ENCODE assay signal across 1 cellular context in the genomic region with DNA sequence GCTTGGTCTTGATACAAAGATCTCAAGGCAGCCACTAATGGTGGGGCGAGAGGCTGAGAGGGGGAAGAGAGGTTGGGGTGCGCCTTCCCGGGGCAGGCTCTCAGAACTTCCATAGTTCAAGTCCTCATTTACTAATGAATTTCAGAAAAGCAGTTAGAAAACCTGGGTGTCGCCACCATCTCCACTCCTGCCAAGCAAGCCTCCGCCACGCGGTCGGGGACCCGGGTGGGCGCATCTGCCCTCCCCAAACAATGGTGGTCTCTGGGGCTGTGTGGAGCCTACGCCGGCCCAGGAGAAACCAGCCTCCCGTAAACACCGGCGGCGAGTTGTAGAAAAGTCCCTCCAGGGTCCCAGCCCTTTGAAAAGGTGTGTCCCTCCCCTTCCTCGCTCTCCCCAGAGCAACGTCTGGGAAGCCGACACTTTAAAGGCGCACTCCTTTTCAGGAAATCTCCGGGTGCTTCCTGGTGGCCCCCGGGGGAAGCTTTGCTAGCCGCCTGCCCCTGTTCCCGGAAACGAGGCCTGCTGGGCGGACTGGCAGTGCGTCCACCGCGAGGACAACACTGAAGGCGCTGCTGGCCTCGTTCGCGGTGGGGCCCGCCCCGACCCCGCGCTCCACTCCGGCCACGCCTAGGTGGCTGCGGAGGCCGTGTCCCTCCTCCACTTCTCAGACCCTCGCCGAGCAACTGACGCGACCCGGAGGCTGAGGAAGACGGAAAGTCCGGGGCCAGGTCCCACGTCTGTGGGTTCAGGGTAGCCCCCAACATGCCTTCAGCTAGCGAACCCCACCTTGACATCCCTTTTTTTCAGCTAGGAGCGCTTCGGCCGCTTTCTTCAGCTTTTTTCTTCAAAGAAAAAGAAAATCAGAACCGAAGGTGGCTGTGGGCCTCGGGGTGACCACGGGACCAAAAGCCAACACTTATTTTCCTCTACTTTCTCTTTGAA.
TF ChIP-seq lines count a peak whose summit lies in the region.

No MANE protein-coding gene starts in this region.

TF ChIP-seq in GM23338, 12 proteins besides CTCF, POLR2A, EP300 and RAD21 (continued from another document):
- TF ChIP-seq, protein P1, sequence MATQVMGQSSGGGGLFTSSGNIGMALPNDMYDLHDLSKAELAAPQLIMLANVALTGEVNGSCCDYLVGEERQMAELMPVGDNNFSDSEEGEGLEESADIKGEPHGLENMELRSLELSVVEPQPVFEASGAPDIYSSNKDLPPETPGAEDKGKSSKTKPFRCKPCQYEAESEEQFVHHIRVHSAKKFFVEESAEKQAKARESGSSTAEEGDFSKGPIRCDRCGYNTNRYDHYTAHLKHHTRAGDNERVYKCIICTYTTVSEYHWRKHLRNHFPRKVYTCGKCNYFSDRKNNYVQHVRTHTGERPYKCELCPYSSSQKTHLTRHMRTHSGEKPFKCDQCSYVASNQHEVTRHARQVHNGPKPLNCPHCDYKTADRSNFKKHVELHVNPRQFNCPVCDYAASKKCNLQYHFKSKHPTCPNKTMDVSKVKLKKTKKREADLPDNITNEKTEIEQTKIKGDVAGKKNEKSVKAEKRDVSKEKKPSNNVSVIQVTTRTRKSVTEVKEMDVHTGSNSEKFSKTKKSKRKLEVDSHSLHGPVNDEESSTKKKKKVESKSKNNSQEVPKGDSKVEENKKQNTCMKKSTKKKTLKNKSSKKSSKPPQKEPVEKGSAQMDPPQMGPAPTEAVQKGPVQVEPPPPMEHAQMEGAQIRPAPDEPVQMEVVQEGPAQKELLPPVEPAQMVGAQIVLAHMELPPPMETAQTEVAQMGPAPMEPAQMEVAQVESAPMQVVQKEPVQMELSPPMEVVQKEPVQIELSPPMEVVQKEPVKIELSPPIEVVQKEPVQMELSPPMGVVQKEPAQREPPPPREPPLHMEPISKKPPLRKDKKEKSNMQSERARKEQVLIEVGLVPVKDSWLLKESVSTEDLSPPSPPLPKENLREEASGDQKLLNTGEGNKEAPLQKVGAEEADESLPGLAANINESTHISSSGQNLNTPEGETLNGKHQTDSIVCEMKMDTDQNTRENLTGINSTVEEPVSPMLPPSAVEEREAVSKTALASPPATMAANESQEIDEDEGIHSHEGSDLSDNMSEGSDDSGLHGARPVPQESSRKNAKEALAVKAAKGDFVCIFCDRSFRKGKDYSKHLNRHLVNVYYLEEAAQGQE (IDR thresholded peaks at IDR 0.05; ENCODE audit: unreplicated experiment): no peak
